Comparison of ENCODE assay signal across 1 cellular context in the genomic region with DNA sequence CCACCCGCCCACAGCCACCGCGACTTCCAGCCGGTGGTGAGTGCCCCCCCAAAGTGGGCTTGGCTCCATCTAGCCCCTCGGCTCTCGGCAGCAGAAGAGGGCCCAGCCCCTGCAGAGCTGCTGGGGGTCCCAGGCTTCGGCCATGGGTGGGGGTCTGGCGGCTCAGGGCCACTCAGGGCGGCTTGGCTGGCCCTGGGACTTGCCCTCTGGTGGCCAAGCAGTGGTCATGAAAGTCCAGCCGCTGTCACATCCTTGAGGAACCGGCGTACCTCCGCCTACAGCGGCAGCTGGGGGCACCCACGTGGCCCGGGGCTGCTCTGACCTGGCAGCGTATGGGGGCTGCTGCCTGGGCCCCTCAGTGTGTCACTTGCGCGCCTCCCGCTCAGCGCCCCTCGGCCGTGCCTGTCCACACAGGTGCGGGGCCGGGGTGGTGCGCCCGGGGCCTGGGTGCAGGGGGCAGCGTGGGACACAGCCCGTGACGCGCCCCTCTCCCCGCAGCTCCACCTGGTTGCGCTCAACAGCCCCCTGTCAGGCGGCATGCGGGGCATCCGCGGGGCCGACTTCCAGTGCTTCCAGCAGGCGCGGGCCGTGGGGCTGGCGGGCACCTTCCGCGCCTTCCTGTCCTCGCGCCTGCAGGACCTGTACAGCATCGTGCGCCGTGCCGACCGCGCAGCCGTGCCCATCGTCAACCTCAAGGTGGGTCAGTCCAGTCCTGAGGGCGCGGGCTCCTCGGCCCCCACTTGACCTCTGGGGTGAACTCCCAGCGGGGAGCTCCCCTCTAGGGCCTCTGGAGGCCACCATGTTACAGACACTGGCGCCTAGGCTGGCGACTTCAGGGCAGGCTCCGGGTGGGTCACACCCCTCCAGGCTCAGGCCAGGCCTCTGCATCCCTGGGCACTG.
TF ChIP-seq lines count a peak whose summit lies in the region.

No MANE protein-coding gene starts in this region.

TF ChIP-seq in GM23338, 12 proteins besides CTCF, POLR2A, EP300 and RAD21 (continued from another document):
- no peak for TF ChIP-seq ZNF462 (CRISPR knock-in tag; IDR thresholded peaks at IDR 0.05)
- TF ChIP-seq STAT1 (IDR thresholded peaks at IDR 0.05; ENCODE audit: unreplicated experiment) = no peak
- TF ChIP-seq ZNF114 (CRISPR knock-in tag; IDR thresholded peaks at IDR 0.05) = no peak
- TF ChIP-seq CREB1 (CRISPR knock-in tag; IDR thresholded peaks at IDR 0.05; ENCODE audit: low read depth) = no peak
- no peak for TF ChIP-seq POLR2AphosphoS5 (IDR thresholded peaks at IDR 0.05; ENCODE audit: low read depth)
- TF ChIP-seq EZH2 (IDR thresholded peaks at IDR 0.05; ENCODE audit: low read depth, unreplicated experiment) = no peak
- TF ChIP-seq NANOG (IDR thresholded peaks at IDR 0.05; ENCODE audit: borderline replicate concordance) = no peak
- no peak for TF ChIP-seq ETS1 (IDR thresholded peaks at IDR 0.05)
